In the genomic region with DNA sequence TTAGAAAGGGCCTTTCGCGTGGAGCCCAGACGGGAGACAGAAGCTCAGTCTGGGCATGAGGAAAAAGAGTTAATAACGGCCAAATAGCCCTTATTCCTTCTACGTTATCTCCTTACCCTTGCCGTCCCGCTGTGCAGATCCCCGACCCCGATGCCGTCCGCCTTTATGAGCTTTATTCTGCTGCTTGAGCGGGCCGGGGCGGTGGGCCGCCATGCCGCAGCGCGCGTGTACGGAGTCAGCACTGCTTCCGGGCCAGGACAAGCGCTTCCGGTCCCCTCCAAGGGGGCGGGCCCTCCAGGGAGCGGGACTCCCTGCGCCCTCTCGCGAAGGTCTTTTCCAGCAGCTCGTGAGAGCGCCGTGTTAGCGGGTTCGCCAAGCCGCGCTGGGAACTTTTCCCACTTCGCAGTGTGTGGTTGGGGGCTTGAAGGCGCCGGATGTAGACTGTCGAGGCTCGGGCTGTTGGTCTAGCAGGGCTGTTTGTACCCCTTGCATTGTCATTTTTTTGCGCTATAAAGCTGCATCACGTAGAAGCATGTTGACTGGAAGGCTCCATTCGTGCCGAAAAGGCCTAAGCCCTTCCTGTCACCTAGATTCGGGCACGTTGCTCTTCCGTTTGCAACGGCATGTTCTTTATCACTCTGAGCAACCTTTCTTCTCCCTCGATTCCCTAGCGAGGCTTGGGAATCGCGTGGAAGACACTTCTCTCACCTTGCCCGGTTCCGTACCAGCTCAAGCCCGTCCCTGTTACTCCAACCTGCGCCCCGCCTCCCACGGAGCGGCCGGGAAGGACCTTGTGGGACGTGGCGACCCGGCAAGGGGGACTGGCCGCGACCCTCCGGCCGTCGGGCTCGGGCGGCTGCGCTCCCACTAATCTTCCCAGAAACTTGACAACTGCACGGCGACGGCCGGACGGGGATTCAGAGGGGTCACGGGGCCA, we compare ENCODE assay signal across 8 cellular contexts. TPM values are rescaled to one million over a fixed set of nuclear protein-coding genes. Genes with fewer than 3 reads are reported as not detected.
DNase-seq lines count a peak whose midpoint lies in the region; ATAC-seq and TF ChIP-seq lines count a peak whose summit lies in the region.

A gene (minus strand): TSS at position 243 of the 937 bp plus-strand sequence. CDS start 30 bp downstream, at position 213.

- no peak within 1 kb of the TSS for H3K27ac ChIP-seq in adipose tissue (ENCODE audit: low read depth, low read length)
- peak within 1 kb of the TSS; percentile 77 to 88 (median 86) for H3K27ac ChIP-seq in upper lobe of left lung

- 0 to 1% (median 1%) methylated on average over 77 of the region's 77 CpGs for WGBS in adipose tissue, 3 donors
- 0 to 1% methylated on average over 39 to 68 of the region's 77 CpGs for WGBS in upper lobe of left lung, 2 donors

- peaks cover 5 to 42% (median 29%) of the 10 kb centered on the region in 4 donors for H3K36me3 ChIP-seq in upper lobe of left lung

- DNase-seq in NCI-H1092 treated with DMSO at 0.1 percent for 48 hours (lab: John Stamatoyannopoulos, UW) (peak; percentile 80), T follicular helper cell (ENCODE audit: low read depth) (peak; percentile 84), cardiac septum (ENCODE audit: low spot score) (peak; percentile 95), posterior cingulate gyrus (peak; percentile 90 to 99 (median 94)), upper lobe of left lung (peak; percentile 93 to 96)

- ATAC-seq in HG02588 (IDR thresholded peaks at IDR 0.05; ENCODE audit: unreplicated experiment), result peak; percentile 72
- ATAC-seq in upper lobe of left lung (ENCODE audit: low FRiP score in 2 of 2), result peak; percentile 96 to 97

- peak in 3 of 6 experiments; percentile 11 to 37 (median 29) for TF ChIP-seq CTCF in upper lobe of left lung (IDR thresholded peaks at IDR 0.05)

- no peaks in the 10 kb centered on the region for H3K9me3 ChIP-seq in upper lobe of left lung

- H3K27me3 ChIP-seq in upper lobe of left lung, result no peaks in the 10 kb centered on the region

- intact Hi-C loops in cardiac septum (cut with DNase I) (loop anchor here (2.0 kb wide), 1 partner anchor 34 kb away; a partner anchor contains a TSS), posterior cingulate gyrus (cut with DNase I) (loop anchor here (2.0 kb wide), 1 partner anchor 34 kb away; a partner anchor contains a TSS)

- TF ChIP-seq POLR2A in GM10847 (IDR thresholded peaks at IDR 0.05; ENCODE audit: extremely low read depth, insufficient read length), result peak; percentile 86
- TF ChIP-seq POLR2A in upper lobe of left lung (IDR thresholded peaks at IDR 0.05), result peak in 3 of 4 donors; percentile 64 to 84 (median 66)

- TF ChIP-seq EP300 in upper lobe of left lung (IDR thresholded peaks at IDR 0.05), result no peak

- peaks cover 12 to 25% (median 16%) of the 10 kb centered on the region in 4 donors for H3K4me1 ChIP-seq in upper lobe of left lung

- peak within 1 kb of the TSS; percentile 95 to 100 (median 98) for H3K4me3 ChIP-seq in upper lobe of left lung

RNA-seq across cellular contexts. Expression of the gene that starts here (rescaled TPM):
- polyA plus RNA-seq in adipose tissue, result 10 to 100 TPM in 2 of 3 donors, 1 to 10 TPM in 1; 9.8 to 28.5 (median 18.4) TPM
- total RNA-seq in cardiac septum (23.0 TPM), upper lobe of left lung (10 to 100 TPM; 15.8 to 52.4 (median 23.6) TPM)
